Comparison of ENCODE assay signal across 26 cellular contexts in the genomic region with DNA sequence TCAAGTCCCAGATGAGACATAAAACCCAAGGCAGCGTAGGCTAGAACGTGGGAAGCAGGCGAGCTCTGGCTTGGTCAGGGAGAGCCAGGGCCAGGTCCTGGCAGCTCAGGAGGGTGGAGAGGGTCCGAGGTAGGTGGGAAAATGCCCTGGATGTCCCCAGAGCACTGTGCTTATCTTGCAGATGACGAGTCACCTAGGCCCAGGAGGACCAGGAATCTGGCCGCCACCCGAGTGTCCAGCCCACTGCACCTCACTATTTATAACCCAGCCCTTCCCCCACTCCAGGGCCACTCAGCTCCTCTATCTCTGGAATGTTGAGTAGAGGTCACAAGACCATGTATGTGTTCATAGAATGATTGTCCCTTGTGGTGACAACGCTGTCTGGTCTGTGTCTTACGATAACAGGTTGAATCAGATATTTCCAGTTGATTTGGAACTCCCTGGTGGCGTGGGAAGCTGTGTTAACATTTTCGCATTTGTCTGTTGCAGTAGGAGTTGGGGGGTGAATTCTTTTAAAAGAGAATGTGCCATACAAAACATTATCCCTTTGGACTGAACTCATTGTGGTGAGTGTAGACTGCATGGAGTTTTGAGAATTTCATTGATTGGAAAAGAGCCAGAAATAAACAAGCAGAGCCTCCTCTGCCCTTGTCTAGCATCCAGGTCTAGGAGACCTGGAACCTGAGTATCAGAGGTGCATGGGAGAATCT. TPM values are rescaled to one million over a fixed set of nuclear protein-coding genes. Genes with fewer than 3 reads are reported as not detected.
DNase-seq lines count a peak whose midpoint lies in the region; ATAC-seq, FAIRE-seq and TF ChIP-seq lines count a peak whose summit lies in the region.
"Had no signal": no experiment of that assay in that cellular context is flagged by ENCODE, and none has a peak within 500 bp of the region (broad histone marks: within the 10 kb centered on the region; RNA-seq: fewer than 3 reads in every experiment).

No MANE protein-coding gene starts in this region.

- H3K27ac Mint-ChIP-seq in natural killer cell treated with Interleukin-12 subunit alpha and Interleukin-12 subunit beta and Interleukin-15 and Interleukin-18, amount 100 ng/mL, for 72 hours = peak overlapping the region in 1 of 2 donors; percentile 46
- H3K27ac Mint-ChIP-seq: activated CD8-positive, alpha-beta T cell treated with anti-CD3 and anti-CD28 coated beads, Interleukin-2, amount 10 ng/mL, durations not matched to agents 7 days and 5 days; activated naive CD4-positive, alpha-beta T cell treated with anti-CD3 and anti-CD28 coated beads, Interleukin-2, amount 50 U/mL, for 24 hours; naive B cell had no signal

- H3K4me3 Mint-ChIP-seq in natural killer cell treated with Interleukin-12 subunit alpha and Interleukin-12 subunit beta and Interleukin-15 and Interleukin-18, amount 100 ng/mL, for 72 hours = no peak overlapping the region
- H3K4me3 Mint-ChIP-seq: activated CD8-positive, alpha-beta T cell treated with anti-CD3 and anti-CD28 coated beads, Interleukin-2, amount 10 ng/mL, durations not matched to agents 7 days and 5 days; activated naive CD4-positive, alpha-beta T cell treated with anti-CD3 and anti-CD28 coated beads, Interleukin-2, amount 50 U/mL, for 24 hours; naive B cell had no signal

- H3K27ac ChIP-seq in K562 (ENCODE audit: extremely low read depth, low read depth, low read length) = no peak overlapping the region
- peak overlapping the region; percentile 43 for H3K27ac ChIP-seq in right cardiac atrium (ENCODE audit: low read length)
- H3K27ac ChIP-seq in thyroid gland = no peak overlapping the region
- H3K27ac ChIP-seq: BLaER1 treated with 17β-estradiol and CSF1 and Interleukin-3, amounts not matched to agents 10 nM and 100 nM; ovary; sigmoid colon; upper lobe of right lung had no signal

- peaks cover 11 to 23% of the 10 kb centered on the region in 2 donors for H3K4me1 Mint-ChIP-seq in natural killer cell treated with Interleukin-12 subunit alpha and Interleukin-12 subunit beta and Interleukin-15 and Interleukin-18, amount 100 ng/mL, for 72 hours (ENCODE audit: low read depth in 2 of 2)

- no peak overlapping the region for H2AFZ ChIP-seq in K562 (ENCODE audit: low read depth, low read length)

- H3K36me3 ChIP-seq in K562 (ENCODE audit: control insufficient read depth, insufficient read depth, low read length) (no peaks in the 10 kb centered on the region), thyroid gland (no peaks in the 10 kb centered on the region)
- H3K36me3 ChIP-seq: gastrocnemius medialis, ovary, sigmoid colon, upper lobe of right lung had no signal

- H3K9ac ChIP-seq in K562 (ENCODE audit: insufficient read depth in 1 of 2, low read depth in 2 of 2, low read length in 2 of 2) = peak overlapping the region in 1 of 2 experiments; percentile 68; a peak in 2 of 4 replicates
- H3K9ac ChIP-seq: BLaER1 treated with 17β-estradiol and CSF1 and Interleukin-3, amounts not matched to agents 10 nM and 100 nM had no signal

- peaks cover 0 to 9% of the 10 kb centered on the region in 2 donors for H3K27me3 Mint-ChIP-seq in natural killer cell treated with Interleukin-12 subunit alpha and Interleukin-12 subunit beta and Interleukin-15 and Interleukin-18, amount 100 ng/mL, for 72 hours
- H3K27me3 Mint-ChIP-seq: activated naive CD4-positive, alpha-beta T cell treated with anti-CD3 and anti-CD28 coated beads, Interleukin-2, amount 50 U/mL, for 24 hours had no signal

- no peaks in the 10 kb centered on the region for H3K79me2 ChIP-seq in K562 (ENCODE audit: control insufficient read depth, insufficient read depth, low read length)

- no peak overlapping the region for H3K4me3 ChIP-seq in K562
- H3K4me3 ChIP-seq in right cardiac atrium (ENCODE audit: low read length) = no peak overlapping the region
- H3K4me3 ChIP-seq in thyroid gland (replicated peaks in 1 of 3) = no peak overlapping the region
- H3K4me3 ChIP-seq: BLaER1 treated with 17β-estradiol and CSF1 and Interleukin-3, amounts not matched to agents 10 nM and 100 nM; gastrocnemius medialis; ovary; sigmoid colon; upper lobe of right lung had no signal

- TF ChIP-seq RAD21 in K562 (CRISPR knock-in tag; conservative IDR thresholded peaks at IDR 0.05 in 1 of 2, IDR thresholded peaks at IDR 0.05 in 1 of 2) = peak in 1 of 2 experiments; percentile 31; a peak in 3 of 4 replicates

- ATAC-seq in K562 = peak; percentile 74
- peak; percentile 86 to 87 for ATAC-seq in right cardiac atrium
- no peak for ATAC-seq in HG03354 (IDR thresholded peaks at IDR 0.05; ENCODE audit: poor library complexity, severe bottlenecking, unreplicated experiment)
- no peak for ATAC-seq in natural killer cell treated with Interleukin-12 subunit alpha and Interleukin-12 subunit beta and Interleukin-15 and Interleukin-18, amount 100 ng/mL, for 72 hours
- ATAC-seq: activated CD8-positive, alpha-beta T cell treated with anti-CD3 and anti-CD28 coated beads, Interleukin-2, amount 10 ng/mL, durations not matched to agents 7 days and 5 days; activated T-cell treated with anti-CD3 and anti-CD28 coated beads, Interleukin-2, amount 50 U/mL, for 72 hours; SK-N-SH treated with all-trans-retinoic acid at 6 μM for 48 hours; upper lobe of right lung had no signal

- BruUV-seq in K562 (replicated peaks; lab: Mats Ljungman, UMichigan) = no TSS peak

- H3K4me1 ChIP-seq in K562 (replicated peaks in 1 of 2; ENCODE audit: control insufficient read depth in 2 of 2, insufficient read depth in 2 of 2, low read length in 2 of 2) (peaks cover 26 to 42% of the 10 kb centered on the region in 2 experiments; a peak in 4 of 5 replicates), right cardiac atrium (ENCODE audit: control insufficient read depth, insufficient read depth, low read length) (peaks cover 7% of the 10 kb centered on the region), thyroid gland (peaks cover 0 to 9% of the 10 kb centered on the region in 2 donors)
- H3K4me1 ChIP-seq: gastrocnemius medialis, sigmoid colon had no signal

- peak overlapping the region; percentile 51 for H3K4me2 ChIP-seq in K562 (ENCODE audit: insufficient read depth, low read length)

- H3K9me1 ChIP-seq in K562 (ENCODE audit: control insufficient read depth, insufficient read depth, low read length) = no peaks in the 10 kb centered on the region

- peaks cover 8% of the 10 kb centered on the region; the same call in 1 of the 2 replicates for H4K20me1 ChIP-seq in K562 (replicated peaks; ENCODE audit: control insufficient read depth, insufficient read depth, low read length)

- no peaks in the 10 kb centered on the region for H3K36me3 Mint-ChIP-seq in natural killer cell treated with Interleukin-12 subunit alpha and Interleukin-12 subunit beta and Interleukin-15 and Interleukin-18, amount 100 ng/mL, for 72 hours
- H3K36me3 Mint-ChIP-seq: activated naive CD4-positive, alpha-beta T cell treated with anti-CD3 and anti-CD28 coated beads, Interleukin-2, amount 50 U/mL, for 24 hours had no signal

- TF ChIP-seq CTCF in K562 (IDR thresholded peaks at IDR 0.05 in 2 of 3, conservative IDR thresholded peaks at IDR 0.05 in 1 of 3; ENCODE audit: insufficient read depth in 2 of 3, low read depth in 1 of 3, low read length in 3 of 3) (no peak), thyroid gland (IDR thresholded peaks at IDR 0.05) (no peak)

- intact Hi-C loops in K562 (cut with micrococcal nuclease) = loop anchor here (1.0 kb wide), 1 partner anchor 40 kb away; no protein-coding TSS in a partner anchor
- intact Hi-C loops in right cardiac atrium (cut with DNase I) = no loop called here
- intact Hi-C loops in thyroid gland (cut with DNase I) = no loop called here

- peak; percentile 97 for TF ChIP-seq EP300 in K562 (IDR thresholded peaks at IDR 0.05; ENCODE audit: low read length)

- 2% methylated on average over 11 of the region's 11 CpGs for WGBS in K562 (ENCODE audit: insufficient coverage, low coverage, missing lambda C conversion rate)
- 63% methylated on average over 11 of the region's 11 CpGs for WGBS in right cardiac atrium
- 57 to 72% methylated on average over 11 of the region's 11 CpGs for whole genome bisulfite sequencing in thyroid gland, 2 donors

- peak; percentile 45 for DNase-seq in activated effector memory CD4-positive, alpha-beta T cell treated with anti-CD3 and anti-CD28 coated beads, Interleukin-2, amount 50 U/mL, for 16 hours
- DNase-seq in activated effector memory CD4-positive, alpha-beta T cell treated with Interleukin-2 at 50 U/mL for 16 hours = no peak
- DNase-seq in K562 (ENCODE audit: extremely low read depth in 1 of 4, low spot score in 3 of 4) (peak; percentile 71 to 85 (median 78)), right cardiac atrium (peak; percentile 50 to 79 (median 70)), thyroid gland (peak; percentile 27 to 30)
- no peak for DNase-seq in activated CD4-positive, alpha-beta T cell treated with anti-CD3 and anti-CD28 coated beads for 48 hours
- DNase-seq in natural killer cell treated with Interleukin-12 subunit alpha and Interleukin-12 subunit beta and Interleukin-15 and Interleukin-18, amount 100 ng/mL, for 72 hours (ENCODE audit: low spot score) = no peak
- DNase-seq: activated CD4-positive, CD25-positive, alpha-beta regulatory T cell; activated CD8-positive, alpha-beta T cell treated with anti-CD3 and anti-CD28 coated beads, Interleukin-2, amount 10 ng/mL, durations not matched to agents 7 days and 5 days; activated T-cell treated with anti-CD3 and anti-CD28 coated beads, Interleukin-2, amount 50 U/mL, for 72 hours; aorta; cerebellar nuclear complex; gastrocnemius medialis; H7; MM.1S; naive B cell; NCI-H1436 treated with DMSO at 0.1 percent for 48 hours; NCI-H2171; NCI-H526 treated with DMSO at 0.1 percent for 48 hours; sigmoid colon; upper lobe of right lung had no signal

- H3K9me3 ChIP-seq in K562 (replicated peaks; ENCODE audit: control insufficient read depth, insufficient read depth, low read depth, low read length) = no peaks in the 10 kb centered on the region
- no peaks in the 10 kb centered on the region for H3K9me3 ChIP-seq in right cardiac atrium (ENCODE audit: control insufficient read depth, low read length)
- no peaks in the 10 kb centered on the region for H3K9me3 ChIP-seq in thyroid gland
- H3K9me3 ChIP-seq: gastrocnemius medialis, ovary, sigmoid colon, upper lobe of right lung had no signal

- FAIRE-seq in K562 (lab: Jason Lieb, UNC) = peak; percentile 75

- CTCF ChIA-PET in K562 (lab: Yijun Ruan, JAX; ENCODE audit: low intra/inter-chr PET ratio) = interaction anchor here (0.5 kb wide), 1 partner anchor 236 kb away, joined by 3 read pairs; no protein-coding TSS in a partner anchor

- POLR2A ChIA-PET in K562 (lab: Yijun Ruan, JAX) = interaction anchor here (0.6 to 1.6 kb wide), 11 partner anchors 9 to 1098 kb away, joined by 3 to 4 read pairs (median 3); a partner anchor contains a TSS

- H3K27me3 ChIP-seq in K562 (ENCODE audit: control insufficient read depth in 2 of 2, insufficient read depth in 2 of 2, low read length in 2 of 2) (peaks cover 9 to 23% of the 10 kb centered on the region in 2 experiments; a peak in 3 of 5 replicates), right cardiac atrium (ENCODE audit: control insufficient read depth, insufficient read depth) (no peaks in the 10 kb centered on the region), thyroid gland (no peaks in the 10 kb centered on the region)
- H3K27me3 ChIP-seq: BLaER1 treated with 17β-estradiol and CSF1 and Interleukin-3, amounts not matched to agents 10 nM and 100 nM; gastrocnemius medialis; ovary; sigmoid colon; upper lobe of right lung had no signal

- TF ChIP-seq POLR2A in K562 (conservative IDR thresholded peaks at IDR 0.05) = no peak
- TF ChIP-seq POLR2A in thyroid gland (IDR thresholded peaks at IDR 0.05) = no peak

- peaks cover 5% of the 10 kb centered on the region for H3K9me3 Mint-ChIP-seq in natural killer cell treated with Interleukin-12 subunit alpha and Interleukin-12 subunit beta and Interleukin-15 and Interleukin-18, amount 100 ng/mL, for 72 hours
- H3K9me3 Mint-ChIP-seq: activated naive CD4-positive, alpha-beta T cell treated with anti-CD3 and anti-CD28 coated beads, Interleukin-2, amount 50 U/mL, for 24 hours had no signal

- in situ Hi-C loops in K562 (cut with MboI) = no loop called here

RNA-seq across cellular contexts. Expression of a gene that starts 47.5 kb away (rescaled TPM):
- total RNA-seq in K562 (2011; cell fraction: chromatin; rRNA removed; ENCODE audit: low replicate concordance) = 0.76 and 1.1 TPM in 2 replicates
- 0.79 and 0.83 TPM in 2 replicates for total RNA-seq in K562 (2011; cell fraction: nucleolus; rRNA removed)
- total RNA-seq in K562 (2011; cell fraction: nucleoplasm; rRNA removed) = 0.69 and 0.88 TPM in 2 replicates
- total RNA-seq in K562 (2014; rRNA removed) (0.32 and 0.37 TPM in 2 replicates), K562 (2014; rRNA removed; fragmentation: Illumina TruSeq; extraction: Trizol) (0.11 and 0.16 TPM in 2 replicates), K562 (2015; rRNA removed; fragmentation: Illumina TruSeq; extraction: Trizol) (0.07 and 0.11 TPM in 2 replicates), K562 (2021) (0.34 and 0.40 TPM in 2 replicates), right cardiac atrium (1 to 10 TPM; 6.4 to 8.4 (median 7.3) TPM), thyroid gland (10 to 100 TPM; 17.9 to 29.9 (median 22.2) TPM)
- polyA plus RNA-seq in K562 (2011; rRNA removed) (0.25 and 0.35 TPM in 2 replicates), K562 (2014; fragmentation: Illumina TruSeq; extraction: Trizol) (0.19 and 0.24 TPM in 2 replicates), K562 (2014; fragmentation: Nextera tagmentation; extraction: Ambion mirVana) (under 1 TPM; 0.01 to 0.03 TPM), K562 (2014; rRNA removed) (0.20 and 0.40 TPM in 2 replicates), right cardiac atrium (3.8 TPM)
- polyA plus RNA-seq in K562 (2011; cell fraction: cytosol; rRNA removed) = 0.44 and 0.69 TPM in 2 replicates
- polyA plus RNA-seq in K562 (2011; cell fraction: nucleus; rRNA removed) = 0.43 and 0.48 TPM in 2 replicates
- 0.21 and 0.26 TPM in 2 replicates for polyA plus RNA-seq in K562 (2012)
- 0.63 and 1.0 TPM in 2 replicates for polyA minus RNA-seq in K562 (2011; rRNA and poly(A)+ RNA removed)
- 0.38 and 0.91 TPM in 2 replicates for polyA minus RNA-seq in K562 (2011; cell fraction: cytosol; rRNA and poly(A)+ RNA removed)
- polyA minus RNA-seq in K562 (2011; cell fraction: nucleus; rRNA and poly(A)+ RNA removed) = 0.13 and 0.78 TPM in 2 replicates
- total RNA-seq in natural killer cell treated with Interleukin-12 subunit alpha and Interleukin-12 subunit beta and Interleukin-15 and Interleukin-18, amount 100 ng/mL, for 72 hours = 10 to 100 TPM; 20.8 to 49.1 TPM

Comparison
In these comparisons a context has a peak if more than half of its experiments do, and no peak if none do; other contexts are left out.
1. DNase-seq: peak in activated effector memory CD4-positive, alpha-beta T cell treated with anti-CD3 and anti-CD28 coated beads, Interleukin-2, amount 50 U/mL, for 16 hours (single experiment), K562 (4 of 4), right cardiac atrium (3 of 3) and thyroid gland (2 of 2); none in activated effector memory CD4-positive, alpha-beta T cell treated with Interleukin-2 at 50 U/mL for 16 hours (single experiment), activated CD4-positive, alpha-beta T cell treated with anti-CD3 and anti-CD28 coated beads for 48 hours (single experiment) and natural killer cell treated with Interleukin-12 subunit alpha and Interleukin-12 subunit beta and Interleukin-15 and Interleukin-18, amount 100 ng/mL, for 72 hours (single experiment).
2. ATAC-seq: peak in K562 (single experiment) and right cardiac atrium (2 of 2); none in HG03354 (single experiment) and natural killer cell treated with Interleukin-12 subunit alpha and Interleukin-12 subunit beta and Interleukin-15 and Interleukin-18, amount 100 ng/mL, for 72 hours (0 of 2).